Comparison of ENCODE assay signal across 29 cellular contexts in the genomic region with DNA sequence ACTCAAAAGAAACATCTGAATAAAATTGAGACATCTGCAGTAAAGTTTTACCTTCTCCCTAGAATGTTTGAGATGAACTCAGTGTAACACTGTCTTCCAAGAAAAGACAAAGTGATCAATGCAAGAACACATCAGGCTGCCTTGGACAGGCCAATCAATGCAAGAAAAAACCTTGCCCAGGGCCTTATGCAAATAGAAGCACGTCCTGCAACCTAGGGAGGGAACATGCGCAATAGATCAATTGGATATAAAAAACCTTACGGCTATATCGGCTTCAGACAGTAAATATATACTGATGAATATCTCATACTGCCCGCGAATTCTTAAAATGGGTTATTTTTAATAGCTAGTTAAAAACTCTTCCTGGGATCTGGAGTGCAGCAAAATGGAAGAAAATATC.
"Had no signal": no experiment of that assay in that cellular context is flagged by ENCODE, and none has a peak within 500 bp of the region (broad histone marks: within the 10 kb centered on the region; RNA-seq: fewer than 3 reads in every experiment).

No MANE protein-coding gene starts in this region.

- H3K27me3 ChIP-seq: brain microvascular endothelial cell, dorsolateral prefrontal cortex, esophagus squamous epithelium, gastroesophageal sphincter, heart right ventricle, hepatocyte had no signal

- H3K4me2 ChIP-seq: hepatocyte had no signal

- H3K4me3 ChIP-seq: coronary artery, dorsolateral prefrontal cortex, esophagus squamous epithelium, gastroesophageal sphincter, heart right ventricle, hepatocyte had no signal

- H3K4me1 ChIP-seq: esophagus squamous epithelium, gastroesophageal sphincter, heart right ventricle had no signal

- H3K27me3 Mint-ChIP-seq: activated B cell treated with CpG ODN at 0.5 μM for 24 hours; activated CD8-positive, alpha-beta T cell treated with anti-CD3 and anti-CD28 coated beads for 36 hours; activated naive CD8-positive, alpha-beta T cell; activated T-helper 17 cell treated with anti-CD3 and anti-CD28 coated beads, Interleukin-2, amount 50 U/mL, for 72 hours; central memory CD8-positive, alpha-beta T cell; dendritic cell treated with granulocyte-macrophage colony-stimulating factor and Interleukin-4, amounts not matched to agents 40 ng/mL and 50 ng/mL, for 4 days; effector memory CD8-positive, alpha-beta T cell had no signal

- H3K27ac ChIP-seq: brain microvascular endothelial cell, coronary artery, dorsolateral prefrontal cortex, epithelial cell of prostate, esophagus squamous epithelium, gastroesophageal sphincter, heart right ventricle, hepatocyte, WERI-Rb-1 had no signal

- H3K36me3 Mint-ChIP-seq: activated naive CD8-positive, alpha-beta T cell had no signal

- H3K9me3 Mint-ChIP-seq: activated B cell treated with CpG ODN at 0.5 μM for 24 hours; activated CD8-positive, alpha-beta T cell treated with anti-CD3 and anti-CD28 coated beads for 36 hours; activated T-cell treated with anti-CD3 and anti-CD28 coated beads, Interleukin-2, amount 50 U/mL, for 4 hours; activated T-helper 17 cell treated with anti-CD3 and anti-CD28 coated beads, Interleukin-2, amount 50 U/mL, for 72 hours; central memory CD8-positive, alpha-beta T cell; dendritic cell treated with granulocyte-macrophage colony-stimulating factor and Interleukin-4, amounts not matched to agents 40 ng/mL and 50 ng/mL, for 4 days; effector memory CD8-positive, alpha-beta T cell had no signal

- H3K9me3 ChIP-seq: esophagus squamous epithelium, gastroesophageal sphincter, heart right ventricle had no signal

- H3K79me2 ChIP-seq: hepatocyte had no signal

- DNase-seq: activated B cell treated with CpG ODN at 0.5 μM for 24 hours; activated CD4-positive, alpha-beta T cell treated with anti-CD3 and anti-CD28 coated beads for 48 hours; activated CD4-positive, alpha-beta T cell treated with anti-CD3 and anti-CD28 coated beads, Interleukin-2, amount 50 U/mL, for 1 hour; activated CD4-positive, alpha-beta T cell treated with anti-CD3 and anti-CD28 coated beads, Interleukin-2, amount 50 U/mL, for 48 hours; activated CD8-positive, alpha-beta memory T cell treated with anti-CD3 and anti-CD28 coated beads for 24 hours; activated CD8-positive, alpha-beta T cell treated with anti-CD3 and anti-CD28 coated beads for 36 hours; activated effector memory CD4-positive, alpha-beta T cell treated with Interleukin-2 at 50 U/mL for 16 hours; activated gamma-delta T cell treated with Interleukin-2 at 50 U/mL for 16 hours; activated naive CD4-positive, alpha-beta T cell treated with anti-CD3 and anti-CD28 coated beads, Interleukin-2, amount 50 U/mL, for 16 hours; activated naive CD4-positive, alpha-beta T cell treated with Interleukin-2 at 50 U/mL for 16 hours; activated T-cell treated with anti-CD3 and anti-CD28 coated beads, Interleukin-2, amount 50 U/mL, for 4 hours; amniotic stem cell; anterior cingulate cortex; brain microvascular endothelial cell; dorsolateral prefrontal cortex; effector memory CD8-positive, alpha-beta T cell; esophagus squamous epithelium; foreskin melanocyte; heart right ventricle; T-helper 9 cell; WERI-Rb-1 had no signal

- H3K4me1 Mint-ChIP-seq: activated B cell treated with CpG ODN at 0.5 μM for 24 hours; activated T-helper 17 cell treated with anti-CD3 and anti-CD28 coated beads, Interleukin-2, amount 50 U/mL, for 72 hours; central memory CD8-positive, alpha-beta T cell had no signal

- H3K27ac Mint-ChIP-seq: activated B cell treated with CpG ODN at 0.5 μM for 24 hours; activated CD8-positive, alpha-beta T cell treated with anti-CD3 and anti-CD28 coated beads for 36 hours; activated naive CD8-positive, alpha-beta T cell; activated T-helper 17 cell treated with anti-CD3 and anti-CD28 coated beads, Interleukin-2, amount 50 U/mL, for 72 hours; dendritic cell treated with granulocyte-macrophage colony-stimulating factor and Interleukin-4, amounts not matched to agents 40 ng/mL and 50 ng/mL, for 4 days; effector memory CD8-positive, alpha-beta T cell had no signal

- H2AFZ ChIP-seq: hepatocyte had no signal

- H3K36me3 ChIP-seq: brain microvascular endothelial cell, esophagus squamous epithelium, gastroesophageal sphincter, heart right ventricle, WERI-Rb-1 had no signal

- H3K4me3 Mint-ChIP-seq: activated B cell treated with CpG ODN at 0.5 μM for 24 hours; activated CD8-positive, alpha-beta T cell treated with anti-CD3 and anti-CD28 coated beads for 36 hours; activated naive CD8-positive, alpha-beta T cell; activated T-cell treated with anti-CD3 and anti-CD28 coated beads, Interleukin-2, amount 50 U/mL, for 4 hours; activated T-helper 17 cell treated with anti-CD3 and anti-CD28 coated beads, Interleukin-2, amount 50 U/mL, for 72 hours; central memory CD8-positive, alpha-beta T cell; dendritic cell treated with granulocyte-macrophage colony-stimulating factor and Interleukin-4, amounts not matched to agents 40 ng/mL and 50 ng/mL, for 4 days; effector memory CD8-positive, alpha-beta T cell had no signal
